29 cellular contexts compared by ENCODE assay signal in genomic region chr2:115359550-115359949, GRCh38.
"Had no signal": no experiment of that assay in that cellular context is flagged by ENCODE, and none has a peak within 500 bp of the region (broad histone marks: within the 10 kb centered on the region; RNA-seq: fewer than 3 reads in every experiment).

No MANE protein-coding gene starts in this region.

- H3K27ac Mint-ChIP-seq: stimulated activated effector memory CD8-positive, alpha-beta T cell treated with anti-CD3 and anti-CD28 coated beads, Interleukin-12 subunit alpha, Interleukin-12 subunit beta, amount 100 ng/mL, for 72 hours; stimulated activated memory B cell treated with anti-CD40 and anti-IgM and Interleukin-4, amounts not matched to agents 10 μg/mL and 1 μg/mL and 100 μg/mL, for 72 hours; stimulated activated naive B cell treated with anti-CD40 and anti-IgM and Interleukin-4, amounts not matched to agents 10 μg/mL and 1 μg/mL and 100 μg/mL, for 72 hours; stimulated activated naive CD8-positive, alpha-beta T cell treated with anti-CD3 and anti-CD28 coated beads, Interleukin-15, amount 100 ng/mL, for 72 hours; stimulated activated naive CD8-positive, alpha-beta T cell treated with anti-CD3 and anti-CD28 coated beads, Interleukin-15, Interleukin-2, amounts not matched to agents 100 ng/mL and 50 ng/mL, for 24 hours; type B pancreatic cell had no signal

- H3K27me3 ChIP-seq: stomach, suprapubic skin, testis, thyroid gland, tibial artery, tibial nerve, transverse colon, upper lobe of left lung, upper lobe of right lung, uterus, vagina had no signal

- DNase-seq: stimulated activated CD4-positive, alpha-beta T cell treated with anti-CD3 and anti-CD28 coated beads, Interleukin-2, amount 100 ng/mL, for 48 hours; stimulated activated CD4-positive, alpha-beta T cell treated with anti-CD3 and anti-CD28 coated beads, Interleukin-4, amount 100 ng/mL, for 1 hour; stimulated activated CD4-positive, alpha-beta T cell treated with anti-CD3 and anti-CD28 coated beads, Interleukin-4, amount 100 ng/mL, for 24 hours; stimulated activated CD4-positive, alpha-beta T cell treated with anti-CD3 and anti-CD28 coated beads, Interleukin-4, amount 100 ng/mL, for 4 hours; stimulated activated CD8-positive, alpha-beta memory T cell treated with anti-CD3 and anti-CD28 coated beads, Interleukin-4, amount 100 ng/mL, for 48 hours; stimulated activated naive B cell treated with anti-CD40 and anti-IgM and Interleukin-4, amounts not matched to agents 10 μg/mL and 1 μg/mL and 100 μg/mL, for 72 hours; stimulated activated naive CD4-positive, alpha-beta T cell; stimulated activated naive CD4-positive, alpha-beta T cell treated with Interleukin-2 at 50 U/mL for 16 hours; stimulated activated naive CD8-positive, alpha-beta T cell treated with anti-CD3 and anti-CD28 coated beads, Interleukin-15, amount 100 ng/mL, for 72 hours; stimulated activated naive CD8-positive, alpha-beta T cell treated with anti-CD3 and anti-CD28 coated beads, Interleukin-15, Interleukin-2, amounts not matched to agents 100 U/mL and 50 U/mL, for 24 hours; stomach; substantia nigra; testis; thyroid gland; tibial artery; transverse colon; trophoblast cell; upper lobe of left lung; upper lobe of right lung; uterus had no signal

- H3K27me3 Mint-ChIP-seq: stimulated activated memory B cell treated with anti-CD40 and anti-IgM and Interleukin-4, amounts not matched to agents 10 μg/mL and 1 μg/mL and 100 μg/mL, for 72 hours; stimulated activated naive B cell treated with anti-CD40 and anti-IgM and Interleukin-4, amounts not matched to agents 10 μg/mL and 1 μg/mL and 100 μg/mL, for 72 hours; stimulated activated naive CD8-positive, alpha-beta T cell treated with anti-CD3 and anti-CD28 coated beads, Interleukin-15, amount 100 ng/mL, for 72 hours; stimulated activated naive CD8-positive, alpha-beta T cell treated with anti-CD3 and anti-CD28 coated beads, Interleukin-15, Interleukin-2, amounts not matched to agents 100 ng/mL and 50 ng/mL, for 24 hours; type B pancreatic cell had no signal

- H3K36me3 ChIP-seq: stomach, suprapubic skin, thoracic aorta, thyroid gland, tibial artery, tibial nerve, transverse colon, upper lobe of left lung, upper lobe of right lung, uterus, vagina had no signal

- H3K4me3 ChIP-seq: stomach, suprapubic skin, testis, thoracic aorta, thyroid gland, tibial artery, tibial nerve, transverse colon, upper lobe of left lung, upper lobe of right lung, uterus, vagina had no signal

- ATAC-seq: stimulated activated effector memory CD8-positive, alpha-beta T cell treated with anti-CD3 and anti-CD28 coated beads, Interleukin-12 subunit alpha, Interleukin-12 subunit beta, amount 100 ng/mL, for 72 hours; stimulated activated memory B cell treated with anti-CD40 and anti-IgM and Interleukin-4, amounts not matched to agents 10 μg/mL and 1 μg/mL and 100 μg/mL, for 72 hours; stimulated activated naive B cell treated with anti-CD40 and anti-IgM and Interleukin-4, amounts not matched to agents 10 μg/mL and 1 μg/mL and 100 μg/mL, for 72 hours; stimulated activated naive CD8-positive, alpha-beta T cell treated with anti-CD3 and anti-CD28 coated beads, Interleukin-15, amount 100 ng/mL, for 72 hours; stimulated activated naive CD8-positive, alpha-beta T cell treated with anti-CD3 and anti-CD28 coated beads, Interleukin-15, Interleukin-2, amounts not matched to agents 100 U/mL and 50 U/mL, for 24 hours; upper lobe of right lung had no signal

- H3K36me3 Mint-ChIP-seq: stimulated activated effector memory CD8-positive, alpha-beta T cell treated with anti-CD3 and anti-CD28 coated beads, Interleukin-12 subunit alpha, Interleukin-12 subunit beta, amount 100 ng/mL, for 72 hours; stimulated activated memory B cell treated with anti-CD40 and anti-IgM and Interleukin-4, amounts not matched to agents 10 μg/mL and 1 μg/mL and 100 μg/mL, for 72 hours; stimulated activated naive B cell treated with anti-CD40 and anti-IgM and Interleukin-4, amounts not matched to agents 10 μg/mL and 1 μg/mL and 100 μg/mL, for 72 hours had no signal

- H3K4me1 ChIP-seq: stomach, suprapubic skin, testis, thyroid gland, tibial artery, tibial nerve, transverse colon, upper lobe of left lung, upper lobe of right lung, uterus, vagina had no signal

- H3K4me1 Mint-ChIP-seq: stimulated activated effector memory CD8-positive, alpha-beta T cell treated with anti-CD3 and anti-CD28 coated beads, Interleukin-12 subunit alpha, Interleukin-12 subunit beta, amount 100 ng/mL, for 72 hours; stimulated activated memory B cell treated with anti-CD40 and anti-IgM and Interleukin-4, amounts not matched to agents 10 μg/mL and 1 μg/mL and 100 μg/mL, for 72 hours; stimulated activated naive B cell treated with anti-CD40 and anti-IgM and Interleukin-4, amounts not matched to agents 10 μg/mL and 1 μg/mL and 100 μg/mL, for 72 hours; stimulated activated naive CD8-positive, alpha-beta T cell treated with anti-CD3 and anti-CD28 coated beads, Interleukin-15, amount 100 ng/mL, for 72 hours had no signal

- H3K27ac ChIP-seq: stomach, suprapubic skin, testis, thoracic aorta, thyroid gland, tibial artery, tibial nerve, transverse colon, upper lobe of left lung, upper lobe of right lung, uterus, vagina had no signal

- H3K4me3 Mint-ChIP-seq: stimulated activated effector memory CD8-positive, alpha-beta T cell treated with anti-CD3 and anti-CD28 coated beads, Interleukin-12 subunit alpha, Interleukin-12 subunit beta, amount 100 ng/mL, for 72 hours; stimulated activated memory B cell treated with anti-CD40 and anti-IgM and Interleukin-4, amounts not matched to agents 10 μg/mL and 1 μg/mL and 100 μg/mL, for 72 hours; stimulated activated naive B cell treated with anti-CD40 and anti-IgM and Interleukin-4, amounts not matched to agents 10 μg/mL and 1 μg/mL and 100 μg/mL, for 72 hours; stimulated activated naive CD8-positive, alpha-beta T cell treated with anti-CD3 and anti-CD28 coated beads, Interleukin-15, amount 100 ng/mL, for 72 hours; stimulated activated naive CD8-positive, alpha-beta T cell treated with anti-CD3 and anti-CD28 coated beads, Interleukin-15, Interleukin-2, amounts not matched to agents 100 ng/mL and 50 ng/mL, for 24 hours; type B pancreatic cell had no signal

- FAIRE-seq: urothelium cell line had no signal

- H3K9me3 ChIP-seq: testis, thoracic aorta, thyroid gland, upper lobe of right lung, uterus, vagina had no signal
